In the genomic region with DNA sequence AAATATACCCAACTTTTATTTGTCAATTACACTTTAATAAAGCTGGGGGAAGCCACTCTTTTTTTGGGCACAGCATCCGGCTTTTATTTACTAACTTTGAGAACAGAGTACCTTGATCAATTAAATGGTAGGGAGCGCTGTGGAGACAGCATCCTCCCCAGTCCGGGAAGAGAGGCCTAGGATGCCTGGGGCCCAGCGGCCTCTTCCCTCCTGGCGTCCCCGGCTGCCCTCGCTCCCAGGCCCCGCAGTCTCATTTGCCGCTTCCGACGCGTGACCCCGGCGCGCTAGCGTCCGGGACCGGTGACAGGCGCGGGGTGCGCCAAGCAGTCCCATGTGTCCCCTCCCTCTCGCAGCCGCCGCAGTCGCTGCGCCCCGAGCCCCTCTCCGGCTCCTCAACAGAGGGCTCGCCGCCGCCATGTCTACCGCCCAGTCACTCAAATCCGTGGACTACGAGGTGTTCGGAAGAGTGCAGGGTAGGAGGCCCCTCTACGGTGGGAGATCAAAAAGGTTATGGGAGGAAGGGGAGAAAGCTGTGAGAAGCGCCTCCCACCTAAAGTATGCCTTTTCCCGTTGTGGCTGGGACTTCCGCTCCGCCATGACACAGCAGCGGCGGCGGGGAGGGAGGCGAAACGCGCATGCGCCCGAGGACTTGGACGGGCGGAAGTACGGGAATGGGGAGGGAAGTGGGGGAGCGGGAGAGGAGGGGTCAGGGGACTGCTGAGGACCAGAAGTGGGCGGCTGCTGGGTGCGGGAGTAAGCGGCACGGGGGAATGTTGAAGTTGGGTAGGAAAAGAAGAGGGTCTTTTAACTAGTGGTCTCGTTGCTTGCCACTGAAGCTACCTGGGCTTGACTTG, we compare ENCODE assay signal across 8 cellular contexts. TPM values are rescaled to one million over a fixed set of nuclear protein-coding genes. Genes with fewer than 3 reads are reported as not detected.
A peak's percentile ranks its signal among the peaks of the same experiment; 100 is the strongest.
DNase-seq lines count a peak whose midpoint lies in the region; ATAC-seq lines count a peak whose summit lies in the region.

A gene (plus strand): TSS at position 332 of the 854 bp plus-strand sequence.

- peak; percentile 93 for DNase-seq in COR-L47 (lab: John Stamatoyannopoulos, UW)
- peak; percentile 96 for DNase-seq in HT-29 (ENCODE audit: low spot score)
- DNase-seq in NK-92 treated with Interleukin-12 subunit alpha and Interleukin-12 subunit beta, amount 100 ng/mL, for 24 hours (lab: John Stamatoyannopoulos, UW), result peak; percentile 87
- DNase-seq in activated CD8-positive, alpha-beta memory T cell treated with anti-CD3 and anti-CD28 coated beads for 1 hour (ENCODE audit: extremely low read depth in 1 of 2, low read depth in 1 of 2), result peak; percentile 79 to 85
- DNase-seq in effector CD8-positive, alpha-beta T cell (lab: John Stamatoyannopoulos, UW), result peak; percentile 91
- DNase-seq in medulla oblongata (ENCODE audit: extremely low spot score), result peak; percentile 98
- DNase-seq in stimulated activated CD4-positive, alpha-beta T cell treated with anti-CD3 and anti-CD28 coated beads, TNF-alpha, amount 100 ng/mL, for 48 hours (ENCODE audit: low read depth in 3 of 3), result peak; percentile 86 to 89 (median 87)

- ATAC-seq in GM21360 (IDR thresholded peaks at IDR 0.05; ENCODE audit: unreplicated experiment), result peak; percentile 85

RNA-seq across cellular contexts. Expression of the gene that starts here (rescaled TPM):
- 5.1 and 8.4 TPM in 2 replicates for total RNA-seq in HT-29 (2014; rRNA removed; shearing (Covaris generic))

Comparison
In these comparisons a context has a peak if more than half of its experiments do, and no peak if none do; other contexts are left out.
1. Peak in every context shown above with its lines: DNase-seq and ATAC-seq.